ENCODE assay signal across 20 cellular contexts in genomic region chr12:51621155-51621922, GRCh38. TPM values are rescaled to one million over a fixed set of nuclear protein-coding genes. Genes with fewer than 3 reads are reported as not detected.
DNase-seq lines count a peak whose midpoint lies in the region; TF ChIP-seq lines count a peak whose summit lies in the region.
"Had no signal": no experiment of that assay in that cellular context is flagged by ENCODE, and none has a peak within 500 bp of the region (broad histone marks: within the 10 kb centered on the region; RNA-seq: fewer than 3 reads in every experiment).

No MANE protein-coding gene starts in this region.

- peaks cover 12% of the 10 kb centered on the region for H3K4me1 Mint-ChIP-seq in osteocyte (ENCODE audit: unreplicated experiment)
- H3K4me1 Mint-ChIP-seq: activated CD4-positive, alpha-beta T cell treated with anti-CD3 and anti-CD28 coated beads, Interleukin-2, amount 10 ng/mL, durations not matched to agents 7 days and 5 days; stimulated activated effector memory CD8-positive, alpha-beta T cell treated with anti-CD3 and anti-CD28 coated beads, Interleukin-12 subunit alpha, Interleukin-12 subunit beta, amount 100 ng/mL, for 72 hours had no signal

- H3K9ac ChIP-seq in HUES48 (ENCODE audit: low read depth, low read length), result no peak overlapping the region

- no peaks in the 10 kb centered on the region for H3K27me3 Mint-ChIP-seq in osteocyte (ENCODE audit: unreplicated experiment)

- CTCF ChIA-PET in AG04450 (lab: Charles Lee), result no interaction called here

- POLR2A ChIA-PET in AG04450 (lab: Yijun Ruan, JAX), result no interaction called here

- no peaks in the 10 kb centered on the region for H3K9me3 ChIP-seq in AG04450 (ENCODE audit: control insufficient read depth, insufficient read depth, low read length)
- no peaks in the 10 kb centered on the region for H3K9me3 ChIP-seq in HUES48 (ENCODE audit: control insufficient read depth, insufficient read depth, low read length)
- H3K9me3 ChIP-seq: A549 had no signal

- H3K27ac Mint-ChIP-seq in osteocyte (ENCODE audit: unreplicated experiment), result no peak overlapping the region
- H3K27ac Mint-ChIP-seq: activated CD4-positive, alpha-beta T cell treated with anti-CD3 and anti-CD28 coated beads, Interleukin-2, amount 10 ng/mL, durations not matched to agents 7 days and 5 days; stimulated activated effector memory CD8-positive, alpha-beta T cell treated with anti-CD3 and anti-CD28 coated beads, Interleukin-12 subunit alpha, Interleukin-12 subunit beta, amount 100 ng/mL, for 72 hours had no signal

- no peaks in the 10 kb centered on the region for H3K36me3 Mint-ChIP-seq in osteocyte (ENCODE audit: unreplicated experiment)
- H3K36me3 Mint-ChIP-seq: stimulated activated effector memory CD8-positive, alpha-beta T cell treated with anti-CD3 and anti-CD28 coated beads, Interleukin-12 subunit alpha, Interleukin-12 subunit beta, amount 100 ng/mL, for 72 hours had no signal

- no peaks in the 10 kb centered on the region for H3K36me3 ChIP-seq in HUES48 (ENCODE audit: control insufficient read depth, insufficient read depth, low read length)
- H3K36me3 ChIP-seq: cardiac muscle cell had no signal

- no peak for DNase-seq in AG04450 (ENCODE audit: low read depth, low spot score)
- peak; percentile 26 for DNase-seq in dermis blood vessel endothelial cell
- peak; percentile 57 to 77 for DNase-seq in lung microvascular endothelial cell (ENCODE audit: low read depth in 2 of 2)
- no peak for DNase-seq in osteocyte (ENCODE audit: extremely low spot score, unreplicated experiment)
- no peak for DNase-seq in NCI-H1417 (lab: John Stamatoyannopoulos, UW)
- DNase-seq in HuH-7 (ENCODE audit: low spot score), result no peak
- no peak for DNase-seq in D341Med (ENCODE audit: low spot score)
- DNase-seq: activated CD4-positive, alpha-beta T cell treated with anti-CD3 and anti-CD28 coated beads, Interleukin-2, amount 10 ng/mL, durations not matched to agents 7 days and 5 days; activated CD8-positive, alpha-beta memory T cell treated with anti-CD3 and anti-CD28 coated beads, Interleukin-2, amount 50 U/mL, for 4 hours; activated effector memory CD4-positive, alpha-beta T cell treated with Interleukin-2 at 50 U/mL for 16 hours; NCI-H1436; NCI-H2171 treated with DMSO at 0.1 percent for 48 hours; NCI-H82; PC-9; stimulated activated CD4-positive, alpha-beta T cell treated with anti-CD3 and anti-CD28 coated beads, Interleukin-15, amount 100 ng/mL, for 24 hours had no signal

- peaks cover 19% of the 10 kb centered on the region for H3K4me1 ChIP-seq in HUES48 (ENCODE audit: control insufficient read depth, insufficient read depth, low read length)

- H3K4me3 Mint-ChIP-seq in osteocyte (ENCODE audit: unreplicated experiment), result no peak overlapping the region
- H3K4me3 Mint-ChIP-seq: activated CD4-positive, alpha-beta T cell treated with anti-CD3 and anti-CD28 coated beads, Interleukin-2, amount 10 ng/mL, durations not matched to agents 7 days and 5 days; stimulated activated effector memory CD8-positive, alpha-beta T cell treated with anti-CD3 and anti-CD28 coated beads, Interleukin-12 subunit alpha, Interleukin-12 subunit beta, amount 100 ng/mL, for 72 hours had no signal

- H3K4me3 ChIP-seq in AG04450 (ENCODE audit: low read depth, low read length) (no peak overlapping the region), HUES48 (ENCODE audit: low read depth, low read length) (no peak overlapping the region)
- H3K4me3 ChIP-seq: A549, cardiac muscle cell, hepatocyte, PC-9 had no signal

- peak overlapping the region; percentile 57 for H3K27ac ChIP-seq in AG04450 (ENCODE audit: low read depth, low read length)
- H3K27ac ChIP-seq in HUES48 (ENCODE audit: low read depth, low read length), result peak overlapping the region; percentile 82
- H3K27ac ChIP-seq: A549, cardiac muscle cell, hepatocyte, PC-9 had no signal

- H3K9me3 Mint-ChIP-seq in osteocyte (ENCODE audit: unreplicated experiment), result peaks cover 9% of the 10 kb centered on the region
- H3K9me3 Mint-ChIP-seq: activated CD4-positive, alpha-beta T cell treated with anti-CD3 and anti-CD28 coated beads, Interleukin-2, amount 10 ng/mL, durations not matched to agents 7 days and 5 days; stimulated activated effector memory CD8-positive, alpha-beta T cell treated with anti-CD3 and anti-CD28 coated beads, Interleukin-12 subunit alpha, Interleukin-12 subunit beta, amount 100 ng/mL, for 72 hours had no signal

- TF ChIP-seq CTCF in AG04450 (IDR thresholded peaks at IDR 0.05; ENCODE audit: low read depth, low read length), result no peak
- TF ChIP-seq CTCF in osteocyte (IDR thresholded peaks at IDR 0.05), result no peak

- H3K27me3 ChIP-seq in AG04450 (ENCODE audit: control insufficient read depth, insufficient read depth, low read length), result no peaks in the 10 kb centered on the region
- no peaks in the 10 kb centered on the region for H3K27me3 ChIP-seq in HUES48 (ENCODE audit: control insufficient read depth, insufficient read depth, low read length)
- H3K27me3 ChIP-seq: cardiac muscle cell, hepatocyte had no signal

RNA-seq across cellular contexts. Expression of gene SCN8A, which starts 30.3 kb away (rescaled TPM):
- 9.6 and 12.5 TPM in 2 replicates for polyA plus RNA-seq in AG04450 (2011; rRNA removed)
- polyA minus RNA-seq in AG04450 (2011; rRNA and poly(A)+ RNA removed), result 52.4 and 59.4 TPM in 2 replicates
- total RNA-seq in dermis blood vessel endothelial cell (0.42 and 1.5 TPM in 2 replicates), lung microvascular endothelial cell (under 0.01 and 0.44 TPM in 2 replicates), osteocyte (1.5 TPM in 2 replicates)

Comparison
In these comparisons a context has a peak if more than half of its experiments do, and no peak if none do; other contexts are left out.
1. DNase-seq: peak in dermis blood vessel endothelial cell (single experiment) and lung microvascular endothelial cell (2 of 2); none in AG04450 (single experiment), osteocyte (single experiment), NCI-H1417 (0 of 3), HuH-7 (single experiment) and D341Med (single experiment).